ENCODE assay signal across 8 cellular contexts in the genomic region with DNA sequence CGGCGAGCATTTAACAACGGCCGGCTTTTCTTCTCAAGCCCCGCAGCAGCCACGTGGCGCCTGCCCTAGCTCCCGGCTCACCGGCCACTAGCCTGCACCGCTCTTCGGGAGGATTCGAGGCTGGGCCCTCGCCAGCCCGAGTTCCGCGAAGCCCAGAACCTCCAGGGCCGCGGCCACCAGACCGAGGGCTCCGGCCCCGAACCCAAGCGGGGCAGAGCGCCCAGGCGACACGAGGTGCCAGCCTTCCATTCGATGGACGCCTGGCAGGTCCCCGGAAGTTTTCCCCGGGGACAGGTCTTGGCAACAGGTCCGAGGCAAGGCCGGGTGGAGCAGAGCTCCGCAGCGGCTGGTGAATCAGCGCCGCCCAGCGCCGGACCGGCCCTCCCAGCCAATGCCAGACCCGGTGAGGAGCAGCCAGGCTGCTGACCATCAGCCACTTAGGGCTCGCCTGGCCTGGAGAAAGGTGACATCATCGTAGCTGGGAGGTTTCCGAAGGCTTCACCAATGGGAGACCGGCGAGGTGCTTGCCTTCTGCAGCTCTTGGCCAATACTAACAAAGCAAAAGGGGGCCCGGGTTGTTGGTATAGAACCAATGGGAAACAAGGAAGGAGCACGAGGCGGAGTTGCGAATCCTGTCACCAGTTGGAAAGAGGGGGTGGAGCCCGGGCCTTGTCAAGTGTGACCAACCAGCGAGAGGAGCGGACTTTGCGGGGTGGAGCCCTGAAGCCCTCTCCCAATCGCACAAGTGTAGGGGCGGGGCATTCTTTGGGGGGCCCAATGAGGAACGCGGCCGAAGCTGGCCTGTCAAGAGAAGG. TPM values are rescaled to one million over a fixed set of nuclear protein-coding genes. Genes with fewer than 3 reads are reported as not detected.
DNase-seq lines count a peak whose midpoint lies in the region; ATAC-seq lines count a peak whose summit lies in the region.

No MANE protein-coding gene starts in this region.

- DNase-seq in C1 segment of cervical spinal cord (lab: John Stamatoyannopoulos, UW) (peak; percentile 95 to 100 (median 100)), NCI-H526 treated with DMSO at 0.1 percent for 48 hours (lab: John Stamatoyannopoulos, UW) (peak; percentile 100), dedifferentiated amniotic fluid mesenchymal stem cell (ENCODE audit: extremely low spot score) (peak; percentile 100), left lobe of liver (ENCODE audit: low spot score) (peak; percentile 100)
- peak; percentile 100 for DNase-seq in activated CD4-positive, alpha-beta T cell treated with anti-CD3 and anti-CD28 coated beads, Interleukin-2, amount 50 U/mL, for 1 hour
- DNase-seq in stimulated activated CD4-positive, alpha-beta T cell treated with anti-CD3 and anti-CD28 coated beads, Interleukin-2, amount 100 ng/mL, for 4 hours (ENCODE audit: low read depth), result peak; percentile 100

- ATAC-seq in GM19324 (IDR thresholded peaks at IDR 0.05; ENCODE audit: low FRiP score, unreplicated experiment), result peak; percentile 88
- ATAC-seq in HG03469 (IDR thresholded peaks at IDR 0.05; ENCODE audit: unreplicated experiment), result peak; percentile 85
- peak; percentile 86 for ATAC-seq in left lobe of liver

RNA-seq across cellular contexts. Expression of gene MXD1, which starts 0.5 kb away (rescaled TPM):
- total RNA-seq in left lobe of liver, result 4.8 TPM

RNA-seq across cellular contexts. Expression of gene SNRNP27, which starts 20.7 kb away (rescaled TPM):
- 13.8 TPM for total RNA-seq in left lobe of liver

RNA-seq across cellular contexts. Expression of gene ASPRV1, which starts 47.0 kb away (rescaled TPM):
- total RNA-seq in left lobe of liver, result 0.78 TPM

Comparison
In these comparisons a context has a peak if more than half of its experiments do, and no peak if none do; other contexts are left out.
1. Peak in every context shown above with its lines: DNase-seq and ATAC-seq.